12 cellular contexts compared by ENCODE assay signal in genomic region chr5:180161420-180162303, GRCh38. TPM values are rescaled to one million over a fixed set of nuclear protein-coding genes. Genes with fewer than 3 reads are reported as not detected.
DNase-seq lines count a peak whose midpoint lies in the region; ATAC-seq and TF ChIP-seq lines count a peak whose summit lies in the region.
"Had no signal": no experiment of that assay in that cellular context is flagged by ENCODE, and none has a peak within 500 bp of the region (broad histone marks: within the 10 kb centered on the region; RNA-seq: fewer than 3 reads in every experiment).

No MANE protein-coding gene starts in this region.

- ATAC-seq in natural killer cell treated with Interleukin-12 subunit alpha and Interleukin-12 subunit beta and Interleukin-15 and Interleukin-18, amount 100 ng/mL, for 72 hours, result peak; percentile 33 to 61
- ATAC-seq in natural killer cell (no peak), RWPE2 (ENCODE audit: low read depth) (peak; percentile 45; the same call in 2 of the 3 replicates), psoas muscle (no peak), GM21381 (IDR thresholded peaks at IDR 0.05; ENCODE audit: unreplicated experiment) (no peak)

- no peaks in the 10 kb centered on the region for H3K9me3 ChIP-seq in RWPE2 (ENCODE audit: severe bottlenecking)
- no peaks in the 10 kb centered on the region for H3K9me3 ChIP-seq in psoas muscle
- peaks cover 5% of the 10 kb centered on the region for H3K9me3 ChIP-seq in mesenchymal stem cell (ENCODE audit: control insufficient read depth, low read length)
- H3K9me3 ChIP-seq: neutrophil had no signal

- intact Hi-C loops in natural killer cell (cut with micrococcal nuclease), result no loop called here
- intact Hi-C loops in psoas muscle (cut with DNase I), result no loop called here

- 44 to 70% (median 50%) methylated on average over 33 to 39 of the region's 39 CpGs for WGBS in psoas muscle, 3 donors
- 76% methylated on average over 39 of the region's 39 CpGs for WGBS in mesenchymal stem cell

- H3K79me1 ChIP-seq in mesenchymal stem cell (replicated peaks; ENCODE audit: low read length, poor library complexity, severe bottlenecking), result no peaks in the 10 kb centered on the region

- no peak overlapping the region for H4K8ac ChIP-seq in mesenchymal stem cell (ENCODE audit: low read length)

- peaks cover 34% of the 10 kb centered on the region for H3K27me3 ChIP-seq in RWPE2 (ENCODE audit: insufficient read depth, poor library complexity, severe bottlenecking)
- H3K27me3 ChIP-seq in psoas muscle (ENCODE audit: insufficient read depth in 3 of 3, low read length in 2 of 3), result peaks cover 0 to 14% (median 5%) of the 10 kb centered on the region in 3 donors
- peaks cover 0 to 42% of the 10 kb centered on the region in 2 experiments for H3K27me3 ChIP-seq in mesenchymal stem cell (ENCODE audit: control insufficient read depth in 1 of 2, insufficient read depth in 1 of 2, low read length in 2 of 2)
- H3K27me3 ChIP-seq: neutrophil had no signal

- H3K9me3 Mint-ChIP-seq in natural killer cell treated with Interleukin-12 subunit alpha and Interleukin-12 subunit beta and Interleukin-15 and Interleukin-18, amount 100 ng/mL, for 72 hours, result no peaks in the 10 kb centered on the region
- no peaks in the 10 kb centered on the region for H3K9me3 Mint-ChIP-seq in natural killer cell

- no peak overlapping the region for H3K4ac ChIP-seq in mesenchymal stem cell (ENCODE audit: low read depth in 1 of 2, low read length in 2 of 2)

- no peak overlapping the region for H3K14ac ChIP-seq in mesenchymal stem cell (ENCODE audit: low read length in 2 of 2)

- H3K9ac ChIP-seq in mesenchymal stem cell (ENCODE audit: low read length), result no peak overlapping the region

- H3K36me3 ChIP-seq in RWPE2 (ENCODE audit: low read depth), result no peaks in the 10 kb centered on the region
- H3K36me3 ChIP-seq in psoas muscle (ENCODE audit: insufficient read depth in 1 of 2, low read depth in 1 of 2), result no peaks in the 10 kb centered on the region
- H3K36me3 ChIP-seq in mesenchymal stem cell (ENCODE audit: control insufficient read depth in 1 of 2, insufficient read depth in 2 of 2, low read depth in 1 of 2, low read length in 2 of 2), result no peaks in the 10 kb centered on the region
- H3K36me3 ChIP-seq: neutrophil had no signal

- H3K23ac ChIP-seq in mesenchymal stem cell (ENCODE audit: low read length in 2 of 2), result no peak overlapping the region

- no peak overlapping the region for H3K4me3 Mint-ChIP-seq in natural killer cell treated with Interleukin-12 subunit alpha and Interleukin-12 subunit beta and Interleukin-15 and Interleukin-18, amount 100 ng/mL, for 72 hours
- H3K4me3 Mint-ChIP-seq in natural killer cell, result no peak overlapping the region
- H3K4me3 Mint-ChIP-seq: CD4-positive, CD25-positive, alpha-beta regulatory T cell had no signal

- no peak overlapping the region for H4K91ac ChIP-seq in mesenchymal stem cell (ENCODE audit: low read length)

- H3K18ac ChIP-seq in mesenchymal stem cell (ENCODE audit: low read depth in 1 of 2, low read length in 2 of 2), result no peak overlapping the region

- H3K27ac ChIP-seq in RWPE2 (ENCODE audit: poor library complexity, severe bottlenecking), result no peak overlapping the region
- H3K27ac ChIP-seq in psoas muscle, result no peak overlapping the region
- no peak overlapping the region for H3K27ac ChIP-seq in mesenchymal stem cell (ENCODE audit: low read length, poor library complexity, severe bottlenecking)
- H3K27ac ChIP-seq: neutrophil, RWPE1 had no signal

- H3K27me3 Mint-ChIP-seq in natural killer cell treated with Interleukin-12 subunit alpha and Interleukin-12 subunit beta and Interleukin-15 and Interleukin-18, amount 100 ng/mL, for 72 hours, result peaks cover 21 to 28% of the 10 kb centered on the region in 2 donors
- H3K27me3 Mint-ChIP-seq in natural killer cell (ENCODE audit: low read depth in 2 of 2), result peaks cover 11 to 25% of the 10 kb centered on the region in 2 donors

- TF ChIP-seq CTCF in natural killer cell (IDR thresholded peaks at IDR 0.05) (no peak), RWPE2 (IDR thresholded peaks at IDR 0.05; ENCODE audit: poor library complexity, severe bottlenecking) (no peak), psoas muscle (IDR thresholded peaks at IDR 0.05) (no peak)

- H2AFZ ChIP-seq in mesenchymal stem cell (ENCODE audit: low read depth, low read length), result no peak overlapping the region

- no peak overlapping the region for H3K27ac Mint-ChIP-seq in natural killer cell treated with Interleukin-12 subunit alpha and Interleukin-12 subunit beta and Interleukin-15 and Interleukin-18, amount 100 ng/mL, for 72 hours
- no peak overlapping the region for H3K27ac Mint-ChIP-seq in natural killer cell
- H3K27ac Mint-ChIP-seq: CD4-positive, CD25-positive, alpha-beta regulatory T cell had no signal

- H3K36me3 Mint-ChIP-seq in natural killer cell treated with Interleukin-12 subunit alpha and Interleukin-12 subunit beta and Interleukin-15 and Interleukin-18, amount 100 ng/mL, for 72 hours, result no peaks in the 10 kb centered on the region
- H3K36me3 Mint-ChIP-seq in natural killer cell, result no peaks in the 10 kb centered on the region
- H3K36me3 Mint-ChIP-seq: CD4-positive, CD25-positive, alpha-beta regulatory T cell had no signal

- H3K4me2 ChIP-seq in mesenchymal stem cell (ENCODE audit: low read length, poor library complexity, severe bottlenecking), result no peak overlapping the region

- H2BK12ac ChIP-seq in mesenchymal stem cell (ENCODE audit: low read length in 2 of 2), result no peak overlapping the region

- no peaks in the 10 kb centered on the region for H3K4me1 Mint-ChIP-seq in natural killer cell treated with Interleukin-12 subunit alpha and Interleukin-12 subunit beta and Interleukin-15 and Interleukin-18, amount 100 ng/mL, for 72 hours (ENCODE audit: low read depth in 2 of 2)
- H3K4me1 Mint-ChIP-seq in natural killer cell, result peaks cover 0 to 8% of the 10 kb centered on the region in 2 donors
- H3K4me1 Mint-ChIP-seq: CD4-positive, CD25-positive, alpha-beta regulatory T cell had no signal

- H3K4me3 ChIP-seq in RWPE2 (ENCODE audit: severe bottlenecking) (no peak overlapping the region), psoas muscle (no peak overlapping the region), mesenchymal stem cell (ENCODE audit: insufficient read depth in 1 of 2, low read depth in 1 of 2, low read length in 2 of 2) (peak overlapping the region in 1 of 2 experiments; percentile 12)

- DNase-seq in natural killer cell treated with Interleukin-12 subunit alpha and Interleukin-12 subunit beta and Interleukin-15 and Interleukin-18, amount 100 ng/mL, for 72 hours (ENCODE audit: low spot score), result no peak
- DNase-seq in natural killer cell, result no peak
- peak; percentile 63 for DNase-seq in RWPE2 (ENCODE audit: low spot score)
- DNase-seq in islet precursor cell, result peak; percentile 50
- DNase-seq in psoas muscle, result no peak
- no peak for DNase-seq in HPDE6-E6E7 (ENCODE audit: extremely low spot score)
- no peak for DNase-seq in mesenchymal stem cell
- DNase-seq: CD4-positive, CD25-positive, alpha-beta regulatory T cell had no signal

- H2AK5ac ChIP-seq in mesenchymal stem cell (ENCODE audit: low read length, severe bottlenecking), result no peak overlapping the region

- no peaks in the 10 kb centered on the region for H3K4me1 ChIP-seq in RWPE2 (ENCODE audit: insufficient read depth, poor library complexity, severe bottlenecking)
- H3K4me1 ChIP-seq in psoas muscle, result no peaks in the 10 kb centered on the region
- no peaks in the 10 kb centered on the region for H3K4me1 ChIP-seq in mesenchymal stem cell (ENCODE audit: control insufficient read depth, insufficient read depth, low read depth, low read length)

- no peak overlapping the region for H2BK15ac ChIP-seq in mesenchymal stem cell (ENCODE audit: low read depth, poor library complexity, severe bottlenecking)

- no peak overlapping the region for H2BK5ac ChIP-seq in mesenchymal stem cell (ENCODE audit: low read depth, low read length, poor library complexity, severe bottlenecking)

- H2BK120ac ChIP-seq in mesenchymal stem cell (ENCODE audit: low read depth, low read length), result no peak overlapping the region

RNA-seq across cellular contexts. Expression of gene RASGEF1C, which starts 47.3 kb away (rescaled TPM):
- total RNA-seq in natural killer cell treated with Interleukin-12 subunit alpha and Interleukin-12 subunit beta and Interleukin-15 and Interleukin-18, amount 100 ng/mL, for 72 hours, result not detected
- total RNA-seq in natural killer cell (not detected), psoas muscle (not detected)
- polyA plus RNA-seq in psoas muscle, result under 1 TPM; 0.03 to 0.05 (median 0.04) TPM
- 0.01 TPM for polyA plus RNA-seq in mesenchymal stem cell (2013, experiment 1 of 2)
- not detected for polyA plus RNA-seq in mesenchymal stem cell (2013, experiment 2 of 2)
- total RNA-seq: bronchial epithelial cell; CD4-positive, CD25-positive, alpha-beta regulatory T cell had no signal
- polyA plus RNA-seq: CD4-positive, CD25-positive, alpha-beta regulatory T cell had no signal

Comparison
In these comparisons a context has a peak if more than half of its experiments do, and no peak if none do; other contexts are left out.
1. ATAC-seq: peak in natural killer cell treated with Interleukin-12 subunit alpha and Interleukin-12 subunit beta and Interleukin-15 and Interleukin-18, amount 100 ng/mL, for 72 hours (2 of 2) and RWPE2 (single experiment); none in natural killer cell (0 of 3), psoas muscle (0 of 4) and GM21381 (single experiment).
2. DNase-seq: peak in RWPE2 (single experiment) and islet precursor cell (single experiment); none in natural killer cell treated with Interleukin-12 subunit alpha and Interleukin-12 subunit beta and Interleukin-15 and Interleukin-18, amount 100 ng/mL, for 72 hours (single experiment), natural killer cell (single experiment), psoas muscle (0 of 2), HPDE6-E6E7 (single experiment) and mesenchymal stem cell (single experiment).